In the genomic region with DNA sequence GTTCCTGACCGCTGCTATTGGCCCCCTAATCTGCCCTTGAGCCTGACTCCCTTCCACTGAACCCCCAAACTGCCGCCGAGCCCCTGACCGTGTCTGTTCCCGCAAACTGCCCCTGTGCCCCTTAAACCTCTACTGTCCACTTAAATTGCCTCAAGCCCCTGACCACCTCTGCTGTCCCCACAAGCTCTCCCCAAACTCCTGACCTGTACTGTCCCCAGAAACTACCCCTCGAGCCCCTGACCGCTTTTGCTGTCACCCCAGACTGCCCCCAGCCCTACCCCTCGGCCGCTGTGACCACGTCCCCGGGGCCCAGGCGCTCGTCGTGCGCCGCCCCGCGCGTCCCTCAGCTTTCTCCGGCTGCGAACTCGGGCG, we compare ENCODE assay signal across 9 cellular contexts. TPM values are rescaled to one million over a fixed set of nuclear protein-coding genes. Genes with fewer than 3 reads are reported as not detected.
DNase-seq lines count a peak whose midpoint lies in the region; ATAC-seq and TF ChIP-seq lines count a peak whose summit lies in the region.
"Had no signal": no experiment of that assay in that cellular context is flagged by ENCODE, and none has a peak within 500 bp of the region (broad histone marks: within the 10 kb centered on the region; RNA-seq: fewer than 3 reads in every experiment).

No MANE protein-coding gene starts in this region.

- H3K36me3 Mint-ChIP-seq in activated CD4-positive, alpha-beta T cell treated with anti-CD3 and anti-CD28 coated beads, Interleukin-2, amount 10 ng/mL, durations not matched to agents 7 days and 5 days (ENCODE audit: low read depth): peaks cover 7% of the 10 kb centered on the region
- H3K36me3 Mint-ChIP-seq in activated naive CD8-positive, alpha-beta T cell treated with anti-CD3 and anti-CD28 coated beads, Interleukin-2, amount 10 ng/mL, durations not matched to agents 7 days and 5 days: peaks cover 6% of the 10 kb centered on the region

- WGBS in thymus: 4% methylated on average over 23 of the region's 23 CpGs

- CTCF ChIA-PET in activated CD4-positive, alpha-beta T cell treated with anti-CD3 and anti-CD28 coated beads, Interleukin-2, amount 10 ng/mL, durations not matched to agents 7 days and 5 days (lab: Charles Lee): interaction anchor here (1.5 kb wide), 1 partner anchor 84 kb away, joined by 4 read pairs; no protein-coding TSS in a partner anchor

- H3K4me3 ChIP-seq in left lung (peak overlapping the region; percentile 71 to 96), thymus (ENCODE audit: low read length) (peak overlapping the region; percentile 82)

- H3K4me3 Mint-ChIP-seq in activated CD4-positive, alpha-beta T cell treated with anti-CD3 and anti-CD28 coated beads, Interleukin-2, amount 10 ng/mL, durations not matched to agents 7 days and 5 days: peak overlapping the region; percentile 89
- H3K4me3 Mint-ChIP-seq in activated naive CD8-positive, alpha-beta T cell treated with anti-CD3 and anti-CD28 coated beads, Interleukin-2, amount 10 ng/mL, durations not matched to agents 7 days and 5 days: peak overlapping the region; percentile 95

- peak overlapping the region; percentile 86 for H3K27ac ChIP-seq in left lung
- H3K27ac ChIP-seq in thymus (ENCODE audit: low read depth): peak overlapping the region; percentile 25
- H3K27ac ChIP-seq: KMS-11 had no signal

- H3K27me3 ChIP-seq in left lung (no peaks in the 10 kb centered on the region), thymus (ENCODE audit: control insufficient read depth, insufficient read depth) (no peaks in the 10 kb centered on the region)

- no peaks in the 10 kb centered on the region for H3K27me3 Mint-ChIP-seq in activated CD4-positive, alpha-beta T cell treated with anti-CD3 and anti-CD28 coated beads, Interleukin-2, amount 10 ng/mL, durations not matched to agents 7 days and 5 days
- H3K27me3 Mint-ChIP-seq in activated naive CD8-positive, alpha-beta T cell treated with anti-CD3 and anti-CD28 coated beads, Interleukin-2, amount 10 ng/mL, durations not matched to agents 7 days and 5 days: no peaks in the 10 kb centered on the region

- H3K27ac Mint-ChIP-seq in activated CD4-positive, alpha-beta T cell treated with anti-CD3 and anti-CD28 coated beads, Interleukin-2, amount 10 ng/mL, durations not matched to agents 7 days and 5 days: peak overlapping the region; percentile 99
- peak overlapping the region; percentile 99 for H3K27ac Mint-ChIP-seq in activated naive CD8-positive, alpha-beta T cell treated with anti-CD3 and anti-CD28 coated beads, Interleukin-2, amount 10 ng/mL, durations not matched to agents 7 days and 5 days

- H3K9me3 ChIP-seq in left lung: no peaks in the 10 kb centered on the region
- H3K9me3 ChIP-seq in thymus (ENCODE audit: control insufficient read depth): no peaks in the 10 kb centered on the region

- no peak for DNase-seq in activated CD4-positive, alpha-beta T cell treated with anti-CD3 and anti-CD28 coated beads, Interleukin-2, amount 10 ng/mL, durations not matched to agents 7 days and 5 days
- DNase-seq in activated CD4-positive, alpha-beta T cell treated with anti-CD3 and anti-CD28 coated beads for 1 hour: no peak
- no peak for DNase-seq in activated naive CD8-positive, alpha-beta T cell treated with anti-CD3 and anti-CD28 coated beads, Interleukin-2, amount 10 ng/mL, durations not matched to agents 7 days and 5 days
- DNase-seq in left lung (no peak), HCEC 1CT (no peak)

- ATAC-seq in activated naive CD8-positive, alpha-beta T cell treated with anti-CD3 and anti-CD28 coated beads, Interleukin-2, amount 10 ng/mL, durations not matched to agents 7 days and 5 days (ENCODE audit: low read depth): no peak
- ATAC-seq in left lung (no peak), GM21381 (IDR thresholded peaks at IDR 0.05; ENCODE audit: unreplicated experiment) (no peak), GM18867 (IDR thresholded peaks at IDR 0.05; ENCODE audit: unreplicated experiment) (no peak)

- peaks cover 28% of the 10 kb centered on the region for H3K4me1 Mint-ChIP-seq in activated CD4-positive, alpha-beta T cell treated with anti-CD3 and anti-CD28 coated beads, Interleukin-2, amount 10 ng/mL, durations not matched to agents 7 days and 5 days
- peaks cover 23% of the 10 kb centered on the region for H3K4me1 Mint-ChIP-seq in activated naive CD8-positive, alpha-beta T cell treated with anti-CD3 and anti-CD28 coated beads, Interleukin-2, amount 10 ng/mL, durations not matched to agents 7 days and 5 days

- H3K36me3 ChIP-seq in left lung (peaks cover 0 to 3% of the 10 kb centered on the region in 2 donors), thymus (ENCODE audit: control insufficient read depth, insufficient read depth) (peaks cover 2% of the 10 kb centered on the region)

- H3K9me3 Mint-ChIP-seq in activated CD4-positive, alpha-beta T cell treated with anti-CD3 and anti-CD28 coated beads, Interleukin-2, amount 10 ng/mL, durations not matched to agents 7 days and 5 days: no peaks in the 10 kb centered on the region
- no peaks in the 10 kb centered on the region for H3K9me3 Mint-ChIP-seq in activated naive CD8-positive, alpha-beta T cell treated with anti-CD3 and anti-CD28 coated beads, Interleukin-2, amount 10 ng/mL, durations not matched to agents 7 days and 5 days

- TF ChIP-seq CTCF in left lung (IDR thresholded peaks at IDR 0.05): no peak

- H3K4me1 ChIP-seq in left lung (peaks cover 4 to 36% of the 10 kb centered on the region in 2 donors), thymus (ENCODE audit: control insufficient read depth, insufficient read depth, low read length) (peaks cover 11% of the 10 kb centered on the region)

- POLR2A ChIA-PET in activated CD4-positive, alpha-beta T cell treated with anti-CD3 and anti-CD28 coated beads, Interleukin-2, amount 10 ng/mL, durations not matched to agents 7 days and 5 days (lab: Charles Lee): no interaction called here
- POLR2A ChIA-PET in activated naive CD8-positive, alpha-beta T cell treated with anti-CD3 and anti-CD28 coated beads, Interleukin-2, amount 10 ng/mL, durations not matched to agents 7 days and 5 days (lab: Charles Lee): interaction anchor here (1.0 to 1.2 kb wide), 2 partner anchors 44 to 103 kb away, joined by 3 to 4 read pairs; partner anchors contain the start of genes ZNF555 and ZNF57

- intact Hi-C loops in left lung (cut with DNase I): no loop called here

RNA-seq across cellular contexts. Expression of gene ZNF77, which starts 0.4 kb away (rescaled TPM):
- total RNA-seq in activated CD4-positive, alpha-beta T cell treated with anti-CD3 and anti-CD28 coated beads, Interleukin-2, amount 10 ng/mL, durations not matched to agents 7 days and 5 days: 1 to 10 TPM; 4.6 to 5.6 TPM
- 1 to 10 TPM; 5.0 to 5.1 TPM for total RNA-seq in activated naive CD8-positive, alpha-beta T cell treated with anti-CD3 and anti-CD28 coated beads, Interleukin-2, amount 10 ng/mL, durations not matched to agents 7 days and 5 days
- 1 to 10 TPM; 3.4 to 4.1 TPM for total RNA-seq in left lung
- polyA plus RNA-seq in thymus: 4.6 TPM

RNA-seq across cellular contexts. Expression of gene TLE6, which starts 33.0 kb away (rescaled TPM):
- 1 to 10 TPM; 1.2 to 1.6 TPM for total RNA-seq in activated CD4-positive, alpha-beta T cell treated with anti-CD3 and anti-CD28 coated beads, Interleukin-2, amount 10 ng/mL, durations not matched to agents 7 days and 5 days
- total RNA-seq in activated naive CD8-positive, alpha-beta T cell treated with anti-CD3 and anti-CD28 coated beads, Interleukin-2, amount 10 ng/mL, durations not matched to agents 7 days and 5 days: 1 to 10 TPM; 4.4 to 5.4 TPM
- 1 to 10 TPM; 3.3 to 6.9 TPM for total RNA-seq in left lung
- 4.9 TPM for polyA plus RNA-seq in thymus

RNA-seq across cellular contexts. Expression of gene ZNF57, which starts 43.7 kb away (rescaled TPM):
- total RNA-seq in activated CD4-positive, alpha-beta T cell treated with anti-CD3 and anti-CD28 coated beads, Interleukin-2, amount 10 ng/mL, durations not matched to agents 7 days and 5 days: 1 to 10 TPM; 4.4 to 4.9 TPM
- 1 to 10 TPM; 4.7 to 5.7 TPM for total RNA-seq in activated naive CD8-positive, alpha-beta T cell treated with anti-CD3 and anti-CD28 coated beads, Interleukin-2, amount 10 ng/mL, durations not matched to agents 7 days and 5 days
- total RNA-seq in left lung: 1 to 10 TPM; 5.7 to 6.6 TPM
- polyA plus RNA-seq in thymus: 7.8 TPM
